ENCODE assay signal across 10 cellular contexts in the genomic region with DNA sequence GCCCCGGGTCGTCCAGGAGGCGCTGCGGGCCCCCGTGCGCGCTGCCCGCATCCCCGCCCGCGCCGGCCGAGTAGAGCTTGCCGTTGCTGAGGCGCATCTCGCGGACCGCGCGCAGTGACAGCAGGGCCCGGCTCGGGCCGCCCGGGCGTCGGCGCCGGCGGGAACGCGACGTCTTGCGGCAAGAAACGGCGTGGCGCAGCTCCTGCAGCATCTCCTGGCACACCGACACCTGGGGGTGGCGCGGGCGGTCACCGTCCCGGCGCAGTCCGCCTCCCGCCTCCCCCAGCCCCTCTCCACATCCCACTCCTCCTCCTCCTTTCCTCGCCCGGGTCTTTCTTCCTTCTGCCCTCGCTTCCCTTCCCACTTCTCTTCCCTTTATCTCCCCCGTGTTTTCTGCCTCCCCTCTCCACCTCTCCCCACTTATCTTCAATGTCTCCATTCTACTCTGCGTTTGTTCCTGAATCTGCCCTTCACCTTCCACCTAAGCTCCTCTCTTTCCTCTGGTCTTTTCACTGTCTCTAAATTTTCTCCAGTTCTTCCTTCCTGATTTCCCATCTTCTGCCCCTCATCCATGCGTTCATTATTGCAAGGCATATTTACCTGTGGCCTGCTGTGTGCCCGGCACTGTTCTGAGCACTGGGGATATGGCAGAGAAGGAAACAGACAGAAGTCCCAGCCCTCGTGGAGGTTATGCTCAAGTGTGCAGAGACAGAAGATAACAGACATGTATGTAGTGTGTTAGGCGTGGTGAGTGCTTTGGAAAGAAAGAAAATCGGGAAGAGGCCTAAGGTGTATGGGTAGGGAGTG. TPM values are rescaled to one million over a fixed set of nuclear protein-coding genes. Genes with fewer than 3 reads are reported as not detected.
DNase-seq lines count a peak whose midpoint lies in the region; ATAC-seq and TF ChIP-seq lines count a peak whose summit lies in the region.
"Had no signal": no experiment of that assay in that cellular context is flagged by ENCODE, and none has a peak within 500 bp of the region (broad histone marks: within the 10 kb centered on the region; RNA-seq: fewer than 3 reads in every experiment).

No MANE protein-coding gene starts in this region.

- H3K27ac ChIP-seq in smooth muscle cell (ENCODE audit: low read depth) (no peak overlapping the region), brain microvascular endothelial cell (no peak overlapping the region)
- H3K27ac ChIP-seq: SK-N-MC had no signal

- H3K4me2 ChIP-seq in smooth muscle cell: no peak overlapping the region

- ATAC-seq in Right ventricle myocardium inferior: no peak
- no peak for ATAC-seq in left cardiac atrium

- H2AFZ ChIP-seq in smooth muscle cell (ENCODE audit: low read depth): no peak overlapping the region

- H3K79me2 ChIP-seq in smooth muscle cell (ENCODE audit: low read depth): no peaks in the 10 kb centered on the region

- intact Hi-C loops in Right ventricle myocardium inferior (cut with DNase I) (loop anchor here (5.0 kb wide), 2 partner anchors 33 to 93 kb away; no protein-coding TSS in a partner anchor), left cardiac atrium (cut with DNase I) (loop anchor here in 1 of 2 donors (5.0 kb wide), 1 partner anchor 33 kb away; no protein-coding TSS in a partner anchor)

- TF ChIP-seq CTCF in smooth muscle cell (IDR thresholded peaks at IDR 0.05; ENCODE audit: borderline replicate concordance, insufficient read depth, poor library complexity, severe bottlenecking) (no peak), brain microvascular endothelial cell (IDR thresholded peaks at IDR 0.05; ENCODE audit: low read depth, low read length, missing control alignments) (no peak)

- H3K4me3 ChIP-seq in smooth muscle cell: no peak overlapping the region
- H3K4me3 ChIP-seq in brain microvascular endothelial cell (ENCODE audit: low read depth, low read length): no peak overlapping the region

- in situ Hi-C loops in brain microvascular endothelial cell (cut with HindIII; ENCODE audit: low pct_ligation_motif_present, low sequenced_read_pairs): no loop called here

- H3K36me3 ChIP-seq in smooth muscle cell (ENCODE audit: low read depth) (no peaks in the 10 kb centered on the region), brain microvascular endothelial cell (replicated peaks) (no peaks in the 10 kb centered on the region)

- DNase-seq in Right ventricle myocardium inferior (ENCODE audit: missing footprints) (peak; percentile 26), left cardiac atrium (no peak), NCI-H146 treated with DMSO at 0.1 percent for 48 hours (lab: John Stamatoyannopoulos, UW; ENCODE audit: unreplicated experiment) (peak; percentile 34), ecto neural progenitor cell (ENCODE audit: low spot score) (peak; percentile 72), putamen (ENCODE audit: low spot score) (peak; percentile 32), smooth muscle cell (lab: John Stamatoyannopoulos, UW; ENCODE audit: unreplicated experiment) (no peak), SKM-1 (lab: John Stamatoyannopoulos, UW; ENCODE audit: unreplicated experiment) (no peak), brain microvascular endothelial cell (no peak)
- DNase-seq: NCI-H2081 treated with DMSO at 0.1 percent for 48 hours had no signal

- peaks cover 79% of the 10 kb centered on the region for H3K27me3 ChIP-seq in smooth muscle cell (ENCODE audit: low read depth)
- H3K27me3 ChIP-seq in brain microvascular endothelial cell (replicated peaks): peaks cover 50% of the 10 kb centered on the region

- H3K4me1 ChIP-seq in smooth muscle cell (ENCODE audit: low read depth): no peaks in the 10 kb centered on the region

- 41% methylated on average over 11 of the region's 55 CpGs for WGBS in smooth muscle cell (ENCODE audit: low lambda C conversion rate)

- no peaks in the 10 kb centered on the region for H4K20me1 ChIP-seq in smooth muscle cell (ENCODE audit: low read depth)

- no peaks in the 10 kb centered on the region for H3K9me3 ChIP-seq in smooth muscle cell (replicated peaks; ENCODE audit: low read depth)

- H3F3A ChIP-seq in smooth muscle cell (ENCODE audit: low read depth): no peaks in the 10 kb centered on the region

- H3K9ac ChIP-seq in smooth muscle cell (ENCODE audit: low read depth): no peak overlapping the region

RNA-seq across cellular contexts. Expression of gene ATP1A3, which starts 5.2 kb away (rescaled TPM):
- total RNA-seq in Right ventricle myocardium inferior (342 TPM), left cardiac atrium (100 to 1,000 TPM; 235 to 274 TPM), smooth muscle cell (not detected in 2 replicates)
- not detected in 2 replicates for polyA plus RNA-seq in smooth muscle cell

RNA-seq across cellular contexts. Expression of gene RABAC1, which starts 40.2 kb away (rescaled TPM):
- total RNA-seq in Right ventricle myocardium inferior: 68.4 TPM
- total RNA-seq in left cardiac atrium: 100 to 1,000 TPM in 1 of 2 donors, 10 to 100 TPM in 1; 91.4 to 117 TPM
- 254 and 304 TPM in 2 replicates for total RNA-seq in smooth muscle cell
- polyA plus RNA-seq in smooth muscle cell: 532 and 581 TPM in 2 replicates

Comparison
In these comparisons a context has a peak if more than half of its experiments do, and no peak if none do; other contexts are left out.
1. DNase-seq: peak in Right ventricle myocardium inferior (single experiment), NCI-H146 treated with DMSO at 0.1 percent for 48 hours (single experiment), ecto neural progenitor cell (single experiment) and putamen (single experiment); none in left cardiac atrium (single experiment), smooth muscle cell (single experiment), SKM-1 (single experiment) and brain microvascular endothelial cell (single experiment).
2. RNA of gene ATP1A3, which starts 5.2 kb away (total RNA-seq): 342 TPM in Right ventricle myocardium inferior (single experiment) and 235 to 274 TPM in left cardiac atrium; not detected in smooth muscle cell; every median in the first group is over 100 times any median in the second.